In genomic region chr5:27652505-27652904, GRCh38 we compare ENCODE assay signal across 21 cellular contexts.
DNase-seq lines count a peak whose midpoint lies in the region; ATAC-seq and TF ChIP-seq lines count a peak whose summit lies in the region.
"Had no signal": no experiment of that assay in that cellular context is flagged by ENCODE, and none has a peak within 500 bp of the region (broad histone marks: within the 10 kb centered on the region; RNA-seq: fewer than 3 reads in every experiment).

No MANE protein-coding gene starts in this region.

- no peak overlapping the region for H3K9ac ChIP-seq in MM.1S (ENCODE audit: low read length)

- no peak overlapping the region for H3K27ac Mint-ChIP-seq in nephron progenitor cell
- H3K27ac Mint-ChIP-seq: activated CD4-positive, alpha-beta T cell treated with anti-CD3 and anti-CD28 coated beads, Interleukin-2, amount 10 ng/mL, durations not matched to agents 24 days and 14 days; stimulated activated naive CD8-positive, alpha-beta T cell treated with anti-CD3 and anti-CD28 coated beads, Interleukin-15, amount 100 ng/mL, for 72 hours had no signal

- H3K9me3 ChIP-seq in MM.1S (replicated peaks; ENCODE audit: insufficient read depth, low read length), result no peaks in the 10 kb centered on the region
- H3K9me3 ChIP-seq: ovary, right lobe of liver, upper lobe of right lung had no signal

- TF ChIP-seq CTCF in MM.1S (IDR thresholded peaks at IDR 0.05; ENCODE audit: low read length) (peak; percentile 16; the same call in 1 of the 2 replicates), nephron progenitor cell (IDR thresholded peaks at IDR 0.05) (no peak)

- no peak overlapping the region for H3K4me3 ChIP-seq in MM.1S (ENCODE audit: low read length)
- H3K4me3 ChIP-seq: lung, ovary, right lobe of liver, SK-N-MC, upper lobe of right lung had no signal

- no peaks in the 10 kb centered on the region for H3K9me3 Mint-ChIP-seq in nephron progenitor cell

- no peaks in the 10 kb centered on the region for H3K9me2 ChIP-seq in MM.1S (replicated peaks; ENCODE audit: insufficient read depth, low read length)

- no peaks in the 10 kb centered on the region for H3K27me3 Mint-ChIP-seq in nephron progenitor cell (ENCODE audit: low read depth, poor library complexity)
- H3K27me3 Mint-ChIP-seq: activated CD4-positive, alpha-beta T cell treated with anti-CD3 and anti-CD28 coated beads, Interleukin-2, amount 10 ng/mL, durations not matched to agents 24 days and 14 days; stimulated activated naive CD8-positive, alpha-beta T cell treated with anti-CD3 and anti-CD28 coated beads, Interleukin-15, amount 100 ng/mL, for 72 hours had no signal

- H3K36me3 ChIP-seq in MM.1S (replicated peaks; ENCODE audit: insufficient read depth, low read length), result no peaks in the 10 kb centered on the region
- H3K36me3 ChIP-seq: ovary, right lobe of liver, upper lobe of right lung had no signal

- no peaks in the 10 kb centered on the region for H3K27me3 ChIP-seq in MM.1S (replicated peaks; ENCODE audit: insufficient read depth, low read length)
- H3K27me3 ChIP-seq: ovary, right lobe of liver, upper lobe of right lung had no signal

- DNase-seq in NCI-H82 (lab: John Stamatoyannopoulos, UW) (peak; percentile 31), NCI-H82 treated with DMSO at 0.1 percent for 48 hours (lab: John Stamatoyannopoulos, UW; ENCODE audit: unreplicated experiment) (no peak), MM.1S (no peak), cerebellar cortex (ENCODE audit: low spot score) (peak; percentile 7), nephron progenitor cell (peak; percentile 11), left ventricle myocardium superior (no peak)
- DNase-seq: activated CD4-positive, alpha-beta T cell treated with anti-CD3 and anti-CD28 coated beads, Interleukin-2, amount 10 ng/mL, durations not matched to agents 24 days and 14 days; activated CD8-positive, alpha-beta memory T cell treated with anti-CD3 and anti-CD28 coated beads, Interleukin-2, amount 50 U/mL, for 4 hours; activated gamma-delta T cell treated with Interleukin-2 at 50 U/mL for 16 hours; IMR-90; NCI-H1105 treated with DMSO at 0.1 percent for 48 hours; NCI-H2227 treated with DMSO at 0.1 percent for 48 hours; ovary; stimulated activated naive CD8-positive, alpha-beta T cell treated with anti-CD3 and anti-CD28 coated beads, Interleukin-15, amount 100 ng/mL, for 72 hours; T1000; upper lobe of right lung had no signal

- H3K4me3 Mint-ChIP-seq in nephron progenitor cell, result no peak overlapping the region
- H3K4me3 Mint-ChIP-seq: activated CD4-positive, alpha-beta T cell treated with anti-CD3 and anti-CD28 coated beads, Interleukin-2, amount 10 ng/mL, durations not matched to agents 24 days and 14 days; stimulated activated naive CD8-positive, alpha-beta T cell treated with anti-CD3 and anti-CD28 coated beads, Interleukin-15, amount 100 ng/mL, for 72 hours had no signal

- no peaks in the 10 kb centered on the region for H3F3A ChIP-seq in MM.1S (ENCODE audit: insufficient read depth, low read length)

- H4K20me1 ChIP-seq in MM.1S (ENCODE audit: insufficient read depth, low read length), result no peaks in the 10 kb centered on the region

- H3K4me2 ChIP-seq in MM.1S (ENCODE audit: low read depth, low read length), result no peak overlapping the region

- H3K27ac ChIP-seq in MM.1S (ENCODE audit: low read length), result no peak overlapping the region
- H3K27ac ChIP-seq: ovary, right lobe of liver, SK-N-MC, upper lobe of right lung had no signal

- H3K36me3 Mint-ChIP-seq in nephron progenitor cell (ENCODE audit: low read depth), result no peaks in the 10 kb centered on the region

- intact Hi-C loops in left ventricle myocardium superior (cut with micrococcal nuclease), result no loop called here

- ATAC-seq in HG03442 (IDR thresholded peaks at IDR 0.05; ENCODE audit: unreplicated experiment) (no peak), left ventricle myocardium superior (no peak), HG03378 (IDR thresholded peaks at IDR 0.05; ENCODE audit: unreplicated experiment) (no peak)
- ATAC-seq: right lobe of liver; stimulated activated naive CD8-positive, alpha-beta T cell treated with anti-CD3 and anti-CD28 coated beads, Interleukin-15, amount 100 ng/mL, for 72 hours; upper lobe of right lung had no signal

- no peaks in the 10 kb centered on the region for H3K4me1 ChIP-seq in MM.1S (ENCODE audit: low read length)
- H3K4me1 ChIP-seq: right lobe of liver, upper lobe of right lung had no signal

- no peak overlapping the region for H2AFZ ChIP-seq in MM.1S (ENCODE audit: low read length)

- H3K79me2 ChIP-seq in MM.1S (ENCODE audit: low read length), result no peaks in the 10 kb centered on the region

- no peaks in the 10 kb centered on the region for H3K4me1 Mint-ChIP-seq in nephron progenitor cell
- H3K4me1 Mint-ChIP-seq: activated CD4-positive, alpha-beta T cell treated with anti-CD3 and anti-CD28 coated beads, Interleukin-2, amount 10 ng/mL, durations not matched to agents 24 days and 14 days; stimulated activated naive CD8-positive, alpha-beta T cell treated with anti-CD3 and anti-CD28 coated beads, Interleukin-15, amount 100 ng/mL, for 72 hours had no signal

Comparison
In these comparisons a context has a peak if more than half of its experiments do, and no peak if none do; other contexts are left out.
1. DNase-seq: peak in NCI-H82 (single experiment), cerebellar cortex (single experiment) and nephron progenitor cell (single experiment); none in NCI-H82 treated with DMSO at 0.1 percent for 48 hours (single experiment), MM.1S (single experiment) and left ventricle myocardium superior (single experiment).